ENCODE assay signal across 1 cellular context in genomic region chr9:136244116-136244775, GRCh38.
TF ChIP-seq lines count a peak whose summit lies in the region.

No MANE protein-coding gene starts in this region.

TF ChIP-seq in H1, 55 proteins besides CTCF, POLR2A, EP300 and RAD21:
- TF ChIP-seq TEAD4 (IDR thresholded peaks at IDR 0.05; ENCODE audit: low read depth, low read length) (no peak), KDM1A (IDR thresholded peaks at IDR 0.05; ENCODE audit: borderline replicate concordance, low read length) (no peak), BRCA1 (IDR thresholded peaks at IDR 0.05; ENCODE audit: low read depth, low read length) (no peak), NANOG (IDR thresholded peaks at IDR 0.05; ENCODE audit: insufficient read depth, low read depth, low read length, poor library complexity, severe bottlenecking) (no peak), RXRA (IDR thresholded peaks at IDR 0.05; ENCODE audit: insufficient read depth, low read depth, low read length) (no peak), SP1 (IDR thresholded peaks at IDR 0.05; ENCODE audit: low read depth, low read length) (no peak), HDAC2 (IDR thresholded peaks at IDR 0.05; ENCODE audit: borderline replicate concordance in 1 of 2, low read depth in 2 of 2, low read length in 2 of 2) (no peak), PHF8 (conservative IDR thresholded peaks at IDR 0.05; ENCODE audit: low read depth, low read length) (no peak), CBX5 (IDR thresholded peaks at IDR 0.05; ENCODE audit: low read depth, low read length) (no peak), SP4 (IDR thresholded peaks at IDR 0.05; ENCODE audit: low read length) (no peak), CHD2 (IDR thresholded peaks at IDR 0.05; ENCODE audit: low read length) (no peak), SIX5 (IDR thresholded peaks at IDR 0.05; ENCODE audit: low read depth, low read length) (no peak), CREB1 (IDR thresholded peaks at IDR 0.05) (no peak), MAFK (IDR thresholded peaks at IDR 0.05; ENCODE audit: low read depth, low read length) (no peak), KDM4A (IDR thresholded peaks at IDR 0.05; ENCODE audit: low read depth, low read length, severe bottlenecking) (no peak), YY1 (IDR thresholded peaks at IDR 0.05; ENCODE audit: low read depth, low read length) (no peak), HDAC6 (IDR thresholded peaks at IDR 0.05; ENCODE audit: low read depth, low read length) (no peak), FOSL1 (IDR thresholded peaks at IDR 0.05; ENCODE audit: insufficient read depth, low read depth, low read length) (no peak), POU5F1 (IDR thresholded peaks at IDR 0.05; ENCODE audit: low read depth, low read length) (no peak), BACH1 (IDR thresholded peaks at IDR 0.05; ENCODE audit: low read length) (no peak)
